8 cellular contexts compared by ENCODE assay signal in the genomic region with DNA sequence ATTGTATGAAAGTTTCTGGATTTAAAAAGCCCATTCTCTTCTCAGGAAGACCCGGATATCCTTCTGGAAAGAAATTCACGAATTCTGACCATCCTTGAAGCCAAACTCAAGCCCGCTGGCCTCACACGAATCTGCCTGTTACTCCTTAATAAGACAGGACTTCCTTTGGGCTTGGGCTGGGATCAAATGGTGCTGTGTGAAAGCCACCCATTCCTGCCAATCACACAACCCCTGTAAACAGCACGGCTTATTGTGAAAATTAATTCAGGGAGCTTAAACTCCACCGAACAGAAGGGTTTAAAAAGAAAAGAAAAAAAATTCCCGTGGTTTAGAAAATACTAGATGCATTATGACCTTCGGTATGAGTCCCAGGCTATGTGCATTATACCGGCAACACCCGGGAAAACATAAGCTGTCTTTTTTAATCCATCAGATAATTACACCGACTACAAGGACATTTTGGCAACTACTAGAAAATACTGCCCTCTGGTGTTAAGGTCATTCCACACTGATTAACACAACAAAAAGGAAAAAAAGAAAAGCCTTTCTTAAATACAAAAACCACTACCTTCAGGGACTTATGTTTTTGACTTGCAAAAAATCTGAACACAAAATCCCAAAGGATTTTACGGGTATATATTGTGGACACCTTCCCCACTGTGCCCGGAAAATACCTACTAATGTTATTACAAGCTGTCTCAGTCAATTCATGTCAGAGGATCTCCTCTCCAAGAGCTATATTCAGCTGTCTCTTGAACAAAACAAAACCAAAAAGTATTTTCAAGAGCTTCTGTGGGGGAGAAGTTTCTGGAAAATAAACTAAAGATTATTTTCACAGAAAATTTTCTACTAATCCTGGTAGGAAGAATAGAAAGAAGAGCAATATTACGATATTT.
A peak's percentile ranks its signal among the peaks of the same experiment; 100 is the strongest.
DNase-seq lines count a peak whose midpoint lies in the region; ATAC-seq and TF ChIP-seq lines count a peak whose summit lies in the region.

No MANE protein-coding gene starts in this region.

- DNase-seq in DMS 273 treated with DMSO at 0.1 percent for 48 hours (lab: John Stamatoyannopoulos, UW): peak; percentile 42
- peak; percentile 42 for DNase-seq in Jurkat, Clone E6-1 (ENCODE audit: low read depth, low spot score)
- peak; percentile 68 for DNase-seq in OCI-LY7 (ENCODE audit: low spot score)
- peak; percentile 39 to 62 for DNase-seq in dermis microvascular lymphatic vessel endothelial cell (ENCODE audit: low read depth in 2 of 2)
- DNase-seq in lower lobe of right lung: no peak
- DNase-seq in NCI-H128 (lab: John Stamatoyannopoulos, UW; ENCODE audit: unreplicated experiment): no peak
- DNase-seq in activated naive CD4-positive, alpha-beta T cell treated with anti-CD3 and anti-CD28 coated beads, Interleukin-2, amount 10 ng/mL, durations not matched to agents 7 days and 5 days: no peak

- ATAC-seq in lower lobe of right lung: peak in 1 of 2 donors; percentile 35
- no peak for ATAC-seq in GM21737 (IDR thresholded peaks at IDR 0.05; ENCODE audit: unreplicated experiment)

- peak; percentile 91 for TF ChIP-seq CTCF in OCI-LY7 (conservative IDR thresholded peaks at IDR 0.05; ENCODE audit: low read length)
- TF ChIP-seq CTCF in lower lobe of right lung (IDR thresholded peaks at IDR 0.05): peak; percentile 67

- no peak overlapping the region for H3K27ac Mint-ChIP-seq in activated naive CD4-positive, alpha-beta T cell treated with anti-CD3 and anti-CD28 coated beads, Interleukin-2, amount 10 ng/mL, durations not matched to agents 7 days and 5 days

- no TSS peak for BruUV-seq in OCI-LY7 (replicated peaks; lab: Mats Ljungman, UMichigan)

- POLR2A ChIA-PET in OCI-LY7 (lab: Charles Lee): interaction anchor here (0.7 to 0.8 kb wide), 2 partner anchors 15 to 1082 kb away, joined by 3 to 4 read pairs; no protein-coding TSS in a partner anchor

- peaks cover 3% of the 10 kb centered on the region for H3K27me3 ChIP-seq in lower lobe of right lung (ENCODE audit: low read depth)

- H3K4me1 ChIP-seq in OCI-LY7 (ENCODE audit: insufficient read depth, low read length, poor library complexity, severe bottlenecking) (no peaks in the 10 kb centered on the region), lower lobe of right lung (no peaks in the 10 kb centered on the region)

- H2AFZ ChIP-seq in OCI-LY7 (ENCODE audit: low read length): peak overlapping the region; percentile 35; the same call in 1 of the 2 replicates

- no peaks in the 10 kb centered on the region for H4K20me1 ChIP-seq in OCI-LY7 (ENCODE audit: insufficient read depth, low read length)

- no peaks in the 10 kb centered on the region for H3K9me3 ChIP-seq in OCI-LY7 (ENCODE audit: low read length)
- no peaks in the 10 kb centered on the region for H3K9me3 ChIP-seq in lower lobe of right lung

- intact Hi-C loops in OCI-LY7 (cut with micrococcal nuclease; ENCODE audit: unreplicated experiment): loop anchor here (1.0 to 5.0 kb wide), 2 partner anchors 304 to 318 kb away; no protein-coding TSS in a partner anchor
- intact Hi-C loops in lower lobe of right lung (cut with DNase I): loop anchor here (5.0 kb wide), 1 partner anchor 319 kb away; no protein-coding TSS in a partner anchor

- H3K9me2 ChIP-seq in OCI-LY7 (ENCODE audit: insufficient read depth, low read length): no peaks in the 10 kb centered on the region

- no peaks in the 10 kb centered on the region for H3K9me3 Mint-ChIP-seq in activated naive CD4-positive, alpha-beta T cell treated with anti-CD3 and anti-CD28 coated beads, Interleukin-2, amount 10 ng/mL, durations not matched to agents 7 days and 5 days

- no peaks in the 10 kb centered on the region for H3K79me2 ChIP-seq in OCI-LY7 (ENCODE audit: insufficient read depth, low read depth, low read length)

- H3K36me3 Mint-ChIP-seq in activated naive CD4-positive, alpha-beta T cell treated with anti-CD3 and anti-CD28 coated beads, Interleukin-2, amount 10 ng/mL, durations not matched to agents 7 days and 5 days: no peaks in the 10 kb centered on the region

- no peaks in the 10 kb centered on the region for H3K4me1 Mint-ChIP-seq in activated naive CD4-positive, alpha-beta T cell treated with anti-CD3 and anti-CD28 coated beads, Interleukin-2, amount 10 ng/mL, durations not matched to agents 7 days and 5 days

- no peak overlapping the region for H3K4me3 Mint-ChIP-seq in activated naive CD4-positive, alpha-beta T cell treated with anti-CD3 and anti-CD28 coated beads, Interleukin-2, amount 10 ng/mL, durations not matched to agents 7 days and 5 days

- CTCF ChIA-PET in OCI-LY7 (lab: Charles Lee; ENCODE audit: unreplicated experiment): interaction anchor here (1.1 kb wide), 1 partner anchor 318 kb away, joined by 4 read pairs; no protein-coding TSS in a partner anchor
- CTCF ChIA-PET in activated naive CD4-positive, alpha-beta T cell treated with anti-CD3 and anti-CD28 coated beads, Interleukin-2, amount 10 ng/mL, durations not matched to agents 7 days and 5 days (lab: Charles Lee): interaction anchor here (0.7 to 2.4 kb wide), 22 partner anchors 9 to 898 kb away, joined by 3 to 47 read pairs (median 4); partner anchors contain the start of gene KCTD15

- H3K4me3 ChIP-seq in Jurkat, Clone E6-1 (ENCODE audit: low read length): no peak overlapping the region
- H3K4me3 ChIP-seq in OCI-LY7 (ENCODE audit: low read depth, low read length, poor library complexity, severe bottlenecking) (no peak overlapping the region), lower lobe of right lung (no peak overlapping the region)

- no peak overlapping the region for H3K4me2 ChIP-seq in OCI-LY7 (ENCODE audit: low read length)

- H3K27me3 Mint-ChIP-seq in activated naive CD4-positive, alpha-beta T cell treated with anti-CD3 and anti-CD28 coated beads, Interleukin-2, amount 10 ng/mL, durations not matched to agents 7 days and 5 days: peaks cover 21% of the 10 kb centered on the region

- H3K36me3 ChIP-seq in OCI-LY7 (ENCODE audit: insufficient read depth, low read length): no peaks in the 10 kb centered on the region
- H3K36me3 ChIP-seq in lower lobe of right lung: no peaks in the 10 kb centered on the region

- H3K27ac ChIP-seq in OCI-LY7 (ENCODE audit: low read depth, low read length, poor library complexity, severe bottlenecking) (no peak overlapping the region), lower lobe of right lung (no peak overlapping the region)

Comparison
In these comparisons a context has a peak if more than half of its experiments do, and no peak if none do; other contexts are left out.
1. DNase-seq: peak in DMS 273 treated with DMSO at 0.1 percent for 48 hours (single experiment), Jurkat, Clone E6-1 (single experiment), OCI-LY7 (single experiment) and dermis microvascular lymphatic vessel endothelial cell (2 of 2); none in lower lobe of right lung (single experiment), NCI-H128 (single experiment) and activated naive CD4-positive, alpha-beta T cell treated with anti-CD3 and anti-CD28 coated beads, Interleukin-2, amount 10 ng/mL, durations not matched to agents 7 days and 5 days (single experiment).